10 cellular contexts compared by ENCODE assay signal in the genomic region with DNA sequence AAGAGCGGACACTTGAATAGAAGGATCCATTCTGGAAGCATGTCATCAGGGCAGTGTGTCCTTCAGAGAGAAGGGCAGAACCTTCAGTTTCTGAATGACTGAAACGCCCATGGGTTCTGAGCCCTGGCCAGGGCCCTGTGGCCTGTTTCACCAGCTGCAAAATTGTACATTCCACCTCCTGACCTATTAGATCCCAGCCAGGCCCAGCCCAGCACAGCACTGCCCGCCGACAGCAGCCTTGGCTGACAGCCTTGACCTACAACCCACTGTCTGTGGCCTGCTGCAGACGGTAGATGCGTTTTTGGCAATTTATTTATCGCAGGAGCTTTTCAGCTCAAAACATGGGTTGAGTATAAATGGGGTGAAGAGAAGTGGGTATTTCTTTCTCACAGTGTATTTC. TPM values are rescaled to one million over a fixed set of nuclear protein-coding genes. Genes with fewer than 3 reads are reported as not detected.
DNase-seq lines count a peak whose midpoint lies in the region; ATAC-seq and TF ChIP-seq lines count a peak whose summit lies in the region.
"Had no signal": no experiment of that assay in that cellular context is flagged by ENCODE, and none has a peak within 500 bp of the region (broad histone marks: within the 10 kb centered on the region; RNA-seq: fewer than 3 reads in every experiment).

No MANE protein-coding gene starts in this region.

- H3K79me1 ChIP-seq in H9 (ENCODE audit: insufficient read depth, low read depth, low read length, poor library complexity, severe bottlenecking) = no peaks in the 10 kb centered on the region

- no peak for DNase-seq in H9
- DNase-seq in fibroblast of mammary gland (ENCODE audit: low read depth) = peak; percentile 6
- DNase-seq in posterior vena cava (ENCODE audit: low spot score) = peak; percentile 47
- peak; percentile 9 to 51 for DNase-seq in aorta
- no peak for DNase-seq in NAMALWA (ENCODE audit: low spot score)
- DNase-seq in endothelial cell (ENCODE audit: low spot score) = no peak
- DNase-seq: 8988T; CD4-positive, CD25-positive, alpha-beta regulatory T cell had no signal

- H2BK120ac ChIP-seq in H9 (ENCODE audit: low read depth, low read length, poor library complexity, severe bottlenecking) = no peak overlapping the region

- H3K36me3 Mint-ChIP-seq in H9 (ENCODE audit: insufficient read depth in 1 of 3, low read depth in 3 of 3) = no peaks in the 10 kb centered on the region
- H3K36me3 Mint-ChIP-seq in endothelial cell (ENCODE audit: low read depth, unreplicated experiment) = no peaks in the 10 kb centered on the region
- H3K36me3 Mint-ChIP-seq: CD4-positive, CD25-positive, alpha-beta regulatory T cell had no signal

- H2AFZ ChIP-seq in H9 (ENCODE audit: low read length) = no peak overlapping the region

- intact Hi-C loops in posterior vena cava (cut with DNase I) = no loop called here
- intact Hi-C loops in aorta (cut with DNase I) = no loop called here

- no peak overlapping the region for H3K56ac ChIP-seq in H9 (ENCODE audit: insufficient read length, low read depth, low read length)

- no peak overlapping the region for H3K4me2 ChIP-seq in H9 (ENCODE audit: insufficient read depth, insufficient read length, low read length)
- H3K4me2 ChIP-seq: BLaER1 treated with 17β-estradiol and CSF1 and Interleukin-3, amounts not matched to agents 10 nM and 100 nM had no signal

- H2BK12ac ChIP-seq in H9 (ENCODE audit: insufficient read length, low read depth, low read length) = no peak overlapping the region

- no peak overlapping the region for H2AK5ac ChIP-seq in H9 (ENCODE audit: insufficient read length, low read length)

- no peak overlapping the region for H3K18ac ChIP-seq in H9 (ENCODE audit: insufficient read length, low read depth, low read length)

- H3K27ac Mint-ChIP-seq in H9 (no peak overlapping the region), endothelial cell (ENCODE audit: unreplicated experiment) (no peak overlapping the region)
- H3K27ac Mint-ChIP-seq: CD4-positive, CD25-positive, alpha-beta regulatory T cell had no signal

- H3T11ph ChIP-seq in H9 (ENCODE audit: low read length) = no peak overlapping the region

- no peaks in the 10 kb centered on the region for H4K20me1 ChIP-seq in H9 (ENCODE audit: control insufficient read depth, insufficient read depth, insufficient read length)
- H4K20me1 ChIP-seq: BLaER1 treated with 17β-estradiol and CSF1 and Interleukin-3, amounts not matched to agents 10 nM and 100 nM had no signal

- no peak overlapping the region for H2BK5ac ChIP-seq in H9 (ENCODE audit: insufficient read length, low read length)

- no peaks in the 10 kb centered on the region for H3K9me3 ChIP-seq in H9 (ENCODE audit: control insufficient read depth, low read depth, low read length)
- H3K9me3 ChIP-seq in aorta (ENCODE audit: control insufficient read depth, low read length) = no peaks in the 10 kb centered on the region
- H3K9me3 ChIP-seq: BLaER1 treated with 17β-estradiol and CSF1 and Interleukin-3, amounts not matched to agents 10 nM and 100 nM had no signal

- WGBS in H9 (ENCODE audit: extremely low coverage, insufficient read length, low lambda C conversion rate) = no CpG with 5 or more reads among the region's 7 CpGs
- 70 to 71% methylated on average over 7 of the region's 7 CpGs for WGBS in aorta, 2 donors

- H3K4me3 Mint-ChIP-seq in H9 = no peak overlapping the region
- H3K4me3 Mint-ChIP-seq in endothelial cell (ENCODE audit: unreplicated experiment) = no peak overlapping the region
- H3K4me3 Mint-ChIP-seq: CD4-positive, CD25-positive, alpha-beta regulatory T cell had no signal

- no peak overlapping the region for H2BK20ac ChIP-seq in H9 (ENCODE audit: low read depth, low read length, poor library complexity, severe bottlenecking)

- H4K91ac ChIP-seq in H9 (ENCODE audit: insufficient read length, low read depth, low read length) = no peak overlapping the region

- peaks cover 2% of the 10 kb centered on the region for H3K23me2 ChIP-seq in H9 (ENCODE audit: insufficient read length, low read depth, low read length, poor library complexity, severe bottlenecking)

- H3K14ac ChIP-seq in H9 (ENCODE audit: insufficient read depth, low read length) = peak overlapping the region; percentile 35; the same call in 1 of the 2 replicates

- no peak overlapping the region for H4K5ac ChIP-seq in H9 (ENCODE audit: insufficient read length, low read depth, low read length)

- H3K23ac ChIP-seq in H9 (ENCODE audit: insufficient read length, low read depth, low read length) = no peak overlapping the region

- no peak for TF ChIP-seq CTCF in H9 (conservative IDR thresholded peaks at IDR 0.05)
- no peak for TF ChIP-seq CTCF in fibroblast of mammary gland (conservative IDR thresholded peaks at IDR 0.05; ENCODE audit: control insufficient read depth, insufficient read depth, low read depth, low read length)
- no peak for TF ChIP-seq CTCF in endothelial cell (IDR thresholded peaks at IDR 0.05; ENCODE audit: unreplicated experiment)

- H3K9me3 Mint-ChIP-seq in H9 = no peaks in the 10 kb centered on the region
- H3K9me3 Mint-ChIP-seq in endothelial cell (ENCODE audit: unreplicated experiment) = no peaks in the 10 kb centered on the region

- H3K79me2 ChIP-seq in H9 (ENCODE audit: insufficient read depth, low read length) = no peaks in the 10 kb centered on the region

- no peak overlapping the region for H2BK15ac ChIP-seq in H9 (ENCODE audit: low read depth, low read length)

- no peak overlapping the region for H3K9ac ChIP-seq in H9 (ENCODE audit: extremely low read depth, insufficient read length, low read length)
- H3K9ac ChIP-seq: BLaER1 treated with 17β-estradiol and CSF1 and Interleukin-3, amounts not matched to agents 10 nM and 100 nM had no signal

- no peak overlapping the region for H3K4me3 ChIP-seq in fibroblast of mammary gland (ENCODE audit: control insufficient read depth, low read depth, low read length)
- H3K4me3 ChIP-seq in aorta (ENCODE audit: low read length in 2 of 2) = no peak overlapping the region
- H3K4me3 ChIP-seq: BLaER1 treated with 17β-estradiol and CSF1 and Interleukin-3, amounts not matched to agents 10 nM and 100 nM had no signal

- H3K36me3 ChIP-seq in aorta (ENCODE audit: control insufficient read depth in 1 of 2, insufficient read depth in 2 of 2, low read length in 1 of 2) = no peaks in the 10 kb centered on the region
- H3K36me3 ChIP-seq: BLaER1 treated with 17β-estradiol and CSF1 and Interleukin-3, amounts not matched to agents 10 nM and 100 nM had no signal

- H3K27me3 Mint-ChIP-seq in H9 (ENCODE audit: low read depth) = peaks cover 43% of the 10 kb centered on the region
- H3K27me3 Mint-ChIP-seq in endothelial cell (ENCODE audit: unreplicated experiment) = peaks cover 6% of the 10 kb centered on the region

- H3K4me1 ChIP-seq in H9 (ENCODE audit: insufficient read depth, low read length) (no peaks in the 10 kb centered on the region), aorta (ENCODE audit: control insufficient read depth in 1 of 2, insufficient read depth in 2 of 2, low read length in 2 of 2) (no peaks in the 10 kb centered on the region)

- H3K4ac ChIP-seq in H9 (ENCODE audit: low read depth, low read length) = no peak overlapping the region

- H3K4me1 Mint-ChIP-seq in H9 (0 out of 4 replicates have a peak, but pooled peaks cover 0 to 4% of the 10 kb centered on the region in 2 experiments), endothelial cell (ENCODE audit: unreplicated experiment) (peaks cover 1% of the 10 kb centered on the region)

- H3K27me3 ChIP-seq in H9 (ENCODE audit: insufficient read depth, low read length) (no peaks in the 10 kb centered on the region; the same call in 1 of the 2 replicates), aorta (ENCODE audit: control insufficient read depth in 1 of 2, insufficient read depth in 2 of 2, low read length in 1 of 2) (no peaks in the 10 kb centered on the region)
- H3K27me3 ChIP-seq: BLaER1 treated with 17β-estradiol and CSF1 and Interleukin-3, amounts not matched to agents 10 nM and 100 nM had no signal

- no peak overlapping the region for H4K8ac ChIP-seq in H9 (replicated peaks; ENCODE audit: insufficient read length, low read depth, low read length)

- H3K27ac ChIP-seq in H9 (ENCODE audit: insufficient read length, low read depth, low read length) (no peak overlapping the region), aorta (ENCODE audit: low read depth in 1 of 2, low read length in 2 of 2) (no peak overlapping the region)
- H3K27ac ChIP-seq: BLaER1 treated with 17β-estradiol and CSF1 and Interleukin-3, amounts not matched to agents 10 nM and 100 nM had no signal

- ATAC-seq in aorta (ENCODE audit: low FRiP score) (no peak), HG02852 (IDR thresholded peaks at IDR 0.05; ENCODE audit: unreplicated experiment) (no peak)

RNA-seq across cellular contexts. Expression of a gene that starts 6.0 kb away (rescaled TPM):
- total RNA-seq in H9 (2021) (57.7 and 60.3 TPM in 2 replicates), posterior vena cava (10 to 100 TPM; 45.6 to 47.9 TPM), aorta (10 to 100 TPM; 55.6 to 59.2 TPM), endothelial cell (ENCODE audit: unreplicated experiment) (64.5 TPM)
- 10 to 100 TPM; 18.4 to 61.9 TPM for polyA plus RNA-seq in aorta

Comparison
In these comparisons a context has a peak if more than half of its experiments do, and no peak if none do; other contexts are left out.
1. DNase-seq: peak in fibroblast of mammary gland (single experiment), posterior vena cava (single experiment) and aorta (2 of 2); none in H9 (single experiment), NAMALWA (single experiment) and endothelial cell (single experiment).